8 cellular contexts compared by ENCODE assay signal in genomic region chr7:32479574-32480200, GRCh38. TPM values are rescaled to one million over a fixed set of nuclear protein-coding genes. Genes with fewer than 3 reads are reported as not detected.
DNase-seq lines count a peak whose midpoint lies in the region; ATAC-seq, FAIRE-seq and TF ChIP-seq lines count a peak whose summit lies in the region.

No MANE protein-coding gene starts in this region.

- H3K4me1 ChIP-seq in H9 (ENCODE audit: insufficient read depth, low read length) (no peaks in the 10 kb centered on the region), astrocyte (ENCODE audit: insufficient read depth, low read length) (no peaks in the 10 kb centered on the region)

- no peak overlapping the region for H3K56ac ChIP-seq in H9 (ENCODE audit: insufficient read length, low read depth, low read length)

- no peak overlapping the region for H4K91ac ChIP-seq in H9 (ENCODE audit: insufficient read length, low read depth, low read length)

- no peak overlapping the region for H2AK5ac ChIP-seq in H9 (ENCODE audit: insufficient read length, low read length)

- H3K23me2 ChIP-seq in H9 (ENCODE audit: insufficient read length, low read depth, low read length, poor library complexity, severe bottlenecking) = no peaks in the 10 kb centered on the region

- H3K18ac ChIP-seq in H9 (ENCODE audit: insufficient read length, low read depth, low read length) = no peak overlapping the region

- H3K9ac ChIP-seq in H9 (ENCODE audit: extremely low read depth, insufficient read length, low read length) (no peak overlapping the region), astrocyte (ENCODE audit: low read length) (no peak overlapping the region)

- H2BK12ac ChIP-seq in H9 (ENCODE audit: insufficient read length, low read depth, low read length) = no peak overlapping the region

- H3K36me3 Mint-ChIP-seq in H9 (ENCODE audit: insufficient read depth in 1 of 3, low read depth in 3 of 3) (no peaks in the 10 kb centered on the region), astrocyte (ENCODE audit: low read depth, unreplicated experiment) (no peaks in the 10 kb centered on the region)

- H2BK120ac ChIP-seq in H9 (ENCODE audit: low read depth, low read length, poor library complexity, severe bottlenecking) = no peak overlapping the region

- H3K4ac ChIP-seq in H9 (ENCODE audit: low read depth, low read length) = no peak overlapping the region

- no peak overlapping the region for H3K4me3 ChIP-seq in astrocyte (ENCODE audit: insufficient read depth, low read depth, low read length)

- H3K27ac ChIP-seq in H9 (ENCODE audit: insufficient read length, low read depth, low read length) = no peak overlapping the region
- no peak overlapping the region for H3K27ac ChIP-seq in astrocyte (ENCODE audit: low read depth, low read length)

- TF ChIP-seq CTCF in H9 (conservative IDR thresholded peaks at IDR 0.05) = peak; percentile 89
- peak; percentile 87 for TF ChIP-seq CTCF in astrocyte (IDR thresholded peaks at IDR 0.05; ENCODE audit: insufficient read depth, low read depth, low read length)

- H3K4me2 ChIP-seq in H9 (ENCODE audit: insufficient read depth, insufficient read length, low read length) (no peak overlapping the region), astrocyte (ENCODE audit: low read length) (no peak overlapping the region)

- no peaks in the 10 kb centered on the region for H3K36me3 ChIP-seq in astrocyte (ENCODE audit: insufficient read depth, low read length)

- no peak overlapping the region for H4K5ac ChIP-seq in H9 (ENCODE audit: insufficient read length, low read depth, low read length)

- H2BK15ac ChIP-seq in H9 (ENCODE audit: low read depth, low read length) = no peak overlapping the region

- WGBS in H9 (ENCODE audit: extremely low coverage, insufficient read length, low lambda C conversion rate) = no CpG with 5 or more reads among the region's 2 CpGs

- H3K27me3 ChIP-seq in H9 (ENCODE audit: insufficient read depth, low read length) (no peaks in the 10 kb centered on the region), astrocyte (ENCODE audit: insufficient read depth, low read length) (peaks cover 2% of the 10 kb centered on the region)

- peak; percentile 62 for DNase-seq in DMS153 (lab: John Stamatoyannopoulos, UW)
- no peak for DNase-seq in H9
- DNase-seq in NCI-H345 treated with DMSO at 0.1 percent for 48 hours (lab: John Stamatoyannopoulos, UW; ENCODE audit: unreplicated experiment) = peak; percentile 8
- no peak for DNase-seq in astrocyte (ENCODE audit: low read depth)
- DNase-seq in left lobe of liver (ENCODE audit: low spot score) = no peak
- no peak for DNase-seq in activated naive CD4-positive, alpha-beta T cell treated with anti-CD3 and anti-CD28 coated beads, Interleukin-2, amount 50 U/mL, for 16 hours
- DNase-seq in stimulated activated CD4-positive, alpha-beta T cell treated with anti-CD3 and anti-CD28 coated beads, Interleukin-2, amount 100 ng/mL, for 48 hours = no peak

- no peak overlapping the region for H4K8ac ChIP-seq in H9 (replicated peaks; ENCODE audit: insufficient read length, low read depth, low read length)

- no peaks in the 10 kb centered on the region for H3K79me1 ChIP-seq in H9 (ENCODE audit: insufficient read depth, low read depth, low read length, poor library complexity, severe bottlenecking)

- no peak overlapping the region for H2BK5ac ChIP-seq in H9 (ENCODE audit: insufficient read length, low read length)

- H3K4me1 Mint-ChIP-seq in H9 (no peaks in the 10 kb centered on the region), astrocyte (ENCODE audit: low read depth, unreplicated experiment) (peaks cover 14% of the 10 kb centered on the region)

- FAIRE-seq in astrocyte (lab: Jason Lieb, UNC) = no peak

- no peaks in the 10 kb centered on the region for H3K79me2 ChIP-seq in H9 (ENCODE audit: insufficient read depth, low read length)
- no peaks in the 10 kb centered on the region for H3K79me2 ChIP-seq in astrocyte (ENCODE audit: insufficient read depth, low read length)

- H3K27me3 Mint-ChIP-seq in H9 (ENCODE audit: low read depth) = no peaks in the 10 kb centered on the region
- peaks cover 4% of the 10 kb centered on the region for H3K27me3 Mint-ChIP-seq in astrocyte (ENCODE audit: low read depth, unreplicated experiment)

- H3K23ac ChIP-seq in H9 (ENCODE audit: insufficient read length, low read depth, low read length) = no peak overlapping the region

- no peak overlapping the region for H3T11ph ChIP-seq in H9 (ENCODE audit: low read length)

- H3K9me3 Mint-ChIP-seq in H9 (no peaks in the 10 kb centered on the region), astrocyte (ENCODE audit: unreplicated experiment) (no peaks in the 10 kb centered on the region)

- no peak overlapping the region for H3K4me3 Mint-ChIP-seq in H9
- no peak overlapping the region for H3K4me3 Mint-ChIP-seq in astrocyte (ENCODE audit: unreplicated experiment)

- H2BK20ac ChIP-seq in H9 (ENCODE audit: low read depth, low read length, poor library complexity, severe bottlenecking) = no peak overlapping the region

- no peak overlapping the region for H2AFZ ChIP-seq in H9 (ENCODE audit: low read length)
- no peak overlapping the region for H2AFZ ChIP-seq in astrocyte (ENCODE audit: low read depth, low read length)

- H4K20me1 ChIP-seq in H9 (ENCODE audit: control insufficient read depth, insufficient read depth, insufficient read length) (peaks cover 3% of the 10 kb centered on the region), astrocyte (ENCODE audit: insufficient read depth, low read length) (no peaks in the 10 kb centered on the region)

- H3K27ac Mint-ChIP-seq in H9 (no peak overlapping the region), astrocyte (ENCODE audit: unreplicated experiment) (no peak overlapping the region)

- no peak overlapping the region for H3K14ac ChIP-seq in H9 (ENCODE audit: insufficient read depth, low read length)

- H3K9me3 ChIP-seq in H9 (ENCODE audit: control insufficient read depth, low read depth, low read length) (no peaks in the 10 kb centered on the region), astrocyte (ENCODE audit: insufficient read depth, low read depth, low read length) (no peaks in the 10 kb centered on the region)

- ATAC-seq in left lobe of liver (peak; percentile 78), GM21381 (IDR thresholded peaks at IDR 0.05; ENCODE audit: unreplicated experiment) (no peak)

RNA-seq across cellular contexts. Expression of gene LSM5, which starts 10.5 kb away (rescaled TPM):
- total RNA-seq in H9 (2021) (101 and 108 TPM in 2 replicates), astrocyte (31.7 and 36.2 TPM in 2 replicates), left lobe of liver (20.5 TPM)

RNA-seq across cellular contexts. Expression of gene AVL9, which starts 15.6 kb away (rescaled TPM):
- total RNA-seq in H9 (2021) (35.0 and 38.7 TPM in 2 replicates), astrocyte (28.2 and 31.9 TPM in 2 replicates), left lobe of liver (17.1 TPM)

Comparison
In these comparisons a context has a peak if more than half of its experiments do, and no peak if none do; other contexts are left out.
1. DNase-seq: peak in DMS153 (single experiment) and NCI-H345 treated with DMSO at 0.1 percent for 48 hours (single experiment); none in H9 (single experiment), astrocyte (single experiment), left lobe of liver (single experiment), activated naive CD4-positive, alpha-beta T cell treated with anti-CD3 and anti-CD28 coated beads, Interleukin-2, amount 50 U/mL, for 16 hours (single experiment) and stimulated activated CD4-positive, alpha-beta T cell treated with anti-CD3 and anti-CD28 coated beads, Interleukin-2, amount 100 ng/mL, for 48 hours (0 of 2).